Comparison of ENCODE assay signal across 21 cellular contexts in the genomic region with DNA sequence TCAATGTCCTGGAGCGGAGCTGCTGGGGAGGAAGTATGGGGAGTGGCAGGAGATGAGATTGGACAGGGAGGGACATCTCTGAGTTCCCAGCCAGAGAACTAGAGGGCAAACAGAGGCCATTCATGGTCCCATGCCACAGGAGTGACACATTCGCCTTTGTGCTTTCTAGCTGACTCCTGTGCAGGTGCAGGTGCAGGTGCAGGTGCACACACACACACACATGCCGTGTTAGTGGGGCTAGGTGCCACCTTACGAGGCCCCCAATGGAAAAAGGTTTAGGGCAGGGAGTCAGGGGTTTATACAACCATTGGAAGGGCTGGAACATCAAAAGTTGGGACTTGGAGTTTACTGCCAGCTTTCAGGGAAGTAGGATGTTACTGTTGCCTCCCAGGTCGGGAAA.
"Had no signal": no experiment of that assay in that cellular context is flagged by ENCODE, and none has a peak within 500 bp of the region (broad histone marks: within the 10 kb centered on the region; RNA-seq: fewer than 3 reads in every experiment).

No MANE protein-coding gene starts in this region.

- H3K9me3 ChIP-seq: pancreas, suprapubic skin, vagina had no signal

- H3K4me2 ChIP-seq: smooth muscle cell had no signal

- H3K4me1 ChIP-seq: pancreas, vagina had no signal

- H3K36me3 ChIP-seq: pancreas, suprapubic skin, vagina had no signal

- H3K4me3 ChIP-seq: coronary artery, pancreas, smooth muscle cell, suprapubic skin, vagina had no signal

- H3K27me3 ChIP-seq: pancreas, vagina had no signal

- DNase-seq: activated CD4-positive, alpha-beta T cell treated with anti-CD3 and anti-CD28 coated beads, Interleukin-2, amount 10 ng/mL, durations not matched to agents 24 days and 14 days; activated CD8-positive, alpha-beta T cell treated with anti-CD3 and anti-CD28 coated beads for 36 hours; activated naive CD4-positive, alpha-beta T cell treated with anti-CD3 and anti-CD28 coated beads, Interleukin-2, amount 10 ng/mL, durations not matched to agents 7 days and 5 days; activated naive CD8-positive, alpha-beta T cell treated with anti-CD3 and anti-CD28 coated beads, Interleukin-2, amount 50 U/mL, for 24 hours; activated T-cell treated with anti-CD3 and anti-CD28 coated beads, Interleukin-2, amount 50 U/mL, for 1 hour; effector CD4-positive, alpha-beta T cell; hypothalamus; islet precursor cell; mammary epithelial cell; naive thymus-derived CD4-positive, alpha-beta T cell; pancreas; stimulated activated CD4-positive, alpha-beta T cell treated with anti-CD3 and anti-CD28 coated beads, Interleukin-4, amount 100 ng/mL, for 1 hour; stimulated activated naive CD8-positive, alpha-beta T cell treated with anti-CD3 and anti-CD28 coated beads, Interleukin-15, amount 100 ng/mL, for 72 hours; T-helper 9 cell; trophoblast cell had no signal

- ATAC-seq: activated CD8-positive, alpha-beta T cell treated with anti-CD3 and anti-CD28 coated beads for 36 hours; activated naive CD8-positive, alpha-beta T cell treated with anti-CD3 and anti-CD28 coated beads, Interleukin-2, amount 50 U/mL, for 24 hours; activated T-helper 17 cell treated with anti-CD3 and anti-CD28 coated beads, Interleukin-2, amount 50 U/mL, for 72 hours; naive thymus-derived CD4-positive, alpha-beta T cell; pancreas; sciatic nerve; stimulated activated naive CD8-positive, alpha-beta T cell treated with anti-CD3 and anti-CD28 coated beads, Interleukin-15, amount 100 ng/mL, for 72 hours had no signal

- H3K27ac ChIP-seq: coronary artery, pancreas, suprapubic skin, vagina had no signal
